ENCODE assay signal across 10 cellular contexts in the genomic region with DNA sequence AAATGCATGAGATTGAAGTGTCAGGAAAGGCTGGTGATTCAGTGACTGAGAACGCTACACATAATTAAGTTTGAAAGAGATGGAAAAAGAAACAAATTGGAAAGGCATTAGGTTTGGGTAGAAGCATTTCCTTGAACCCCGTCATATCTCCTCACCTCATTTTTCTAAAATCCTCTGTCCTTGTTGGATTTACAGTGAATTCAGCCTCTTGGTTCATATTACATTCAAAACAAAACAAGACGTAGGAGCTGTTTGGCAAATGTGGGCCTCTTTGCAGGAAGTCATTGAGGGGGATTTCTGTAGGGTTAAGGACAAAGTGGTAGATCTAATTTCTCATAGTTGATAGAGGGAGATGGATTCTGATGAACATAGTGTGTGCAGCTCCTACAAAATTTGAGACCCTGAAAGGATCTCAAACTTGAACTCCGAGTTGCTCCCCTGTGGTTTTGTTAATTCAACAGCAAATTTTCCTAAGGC. TPM values are rescaled to one million over a fixed set of nuclear protein-coding genes. Genes with fewer than 3 reads are reported as not detected.
DNase-seq lines count a peak whose midpoint lies in the region; ATAC-seq lines count a peak whose summit lies in the region.
"Had no signal": no experiment of that assay in that cellular context is flagged by ENCODE, and none has a peak within 500 bp of the region (broad histone marks: within the 10 kb centered on the region; RNA-seq: fewer than 3 reads in every experiment).

No MANE protein-coding gene starts in this region.

- H3K4me3 Mint-ChIP-seq in activated T-helper 17 cell treated with anti-CD3 and anti-CD28 coated beads, Interleukin-2, amount 50 U/mL, for 72 hours = peak overlapping the region; percentile 83
- H3K4me3 Mint-ChIP-seq in naive B cell = peak overlapping the region; percentile 19 to 78 (median 63)

- H3K9me3 Mint-ChIP-seq in activated T-helper 17 cell treated with anti-CD3 and anti-CD28 coated beads, Interleukin-2, amount 50 U/mL, for 72 hours = peaks cover 11% of the 10 kb centered on the region
- peaks cover 5 to 20% (median 9%) of the 10 kb centered on the region in 7 donors for H3K9me3 Mint-ChIP-seq in naive B cell

- ATAC-seq in GM21529 (IDR thresholded peaks at IDR 0.05; ENCODE audit: unreplicated experiment) (peak; percentile 26), naive B cell (ENCODE audit: low read depth in 2 of 2) (peak in 1 of 2 donors; percentile 29), HG03045 (IDR thresholded peaks at IDR 0.05; ENCODE audit: unreplicated experiment) (no peak)
- peak; percentile 69 for ATAC-seq in activated T-helper 17 cell treated with anti-CD3 and anti-CD28 coated beads, Interleukin-2, amount 50 U/mL, for 72 hours (replicated peaks)

- peaks cover 7% of the 10 kb centered on the region for H3K36me3 Mint-ChIP-seq in activated T-helper 17 cell treated with anti-CD3 and anti-CD28 coated beads, Interleukin-2, amount 50 U/mL, for 72 hours (ENCODE audit: low read depth)
- peaks cover 0 to 18% of the 10 kb centered on the region in 2 donors for H3K36me3 Mint-ChIP-seq in naive B cell

- no peaks in the 10 kb centered on the region for H3K27me3 Mint-ChIP-seq in activated T-helper 17 cell treated with anti-CD3 and anti-CD28 coated beads, Interleukin-2, amount 50 U/mL, for 72 hours
- H3K27me3 Mint-ChIP-seq in naive B cell = no peaks in the 10 kb centered on the region

- peak; percentile 94 for DNase-seq in Caki2 (ENCODE audit: low read depth)
- no peak for DNase-seq in naive B cell
- no peak for DNase-seq in NCI-H526 (lab: John Stamatoyannopoulos, UW)
- DNase-seq in cerebellum (ENCODE audit: low spot score) = no peak
- DNase-seq in HCEC 1CT = no peak
- DNase-seq: activated CD8-positive, alpha-beta memory T cell treated with anti-CD3 and anti-CD28 coated beads, Interleukin-2, amount 50 U/mL, for 48 hours; NCI-H2081 treated with DMSO at 0.1 percent for 48 hours had no signal

- in situ Hi-C loops in Caki2 (cut with HindIII; ENCODE audit: low pct_unique_long_range_greater_than_20kb, low sequenced_read_pairs) = no loop called here

- H3K27ac Mint-ChIP-seq in activated T-helper 17 cell treated with anti-CD3 and anti-CD28 coated beads, Interleukin-2, amount 50 U/mL, for 72 hours = peak overlapping the region; percentile 89
- H3K27ac Mint-ChIP-seq in naive B cell = peak overlapping the region; percentile 22 to 86 (median 52)

- peaks cover 18% of the 10 kb centered on the region for H3K4me1 Mint-ChIP-seq in activated T-helper 17 cell treated with anti-CD3 and anti-CD28 coated beads, Interleukin-2, amount 50 U/mL, for 72 hours
- H3K4me1 Mint-ChIP-seq in naive B cell = peaks cover 27 to 40% (median 34%) of the 10 kb centered on the region in 3 donors

RNA-seq across cellular contexts. Expression of a gene that starts 0.6 kb away (rescaled TPM):
- total RNA-seq in Caki2 (2014; rRNA removed; shearing (Covaris generic); ENCODE audit: low replicate concordance) = 48.6 and 77.6 TPM in 2 replicates
- 10 to 100 TPM; 17.8 to 22.0 TPM for total RNA-seq in activated T-helper 17 cell treated with anti-CD3 and anti-CD28 coated beads, Interleukin-2, amount 50 U/mL, for 72 hours
- polyA plus RNA-seq in naive B cell (ENCODE audit: low read depth in 6 of 6) = 1 to 10 TPM in 5 of 6 donors, under 1 TPM in 1; 0.57 to 4.2 (median 2.5) TPM
- 3.8 TPM for total RNA-seq in cerebellum

RNA-seq across cellular contexts. Expression of a gene that starts 51.9 kb away (rescaled TPM):
- total RNA-seq in Caki2 (2014; rRNA removed; shearing (Covaris generic); ENCODE audit: low replicate concordance) = 19.4 and 24.4 TPM in 2 replicates
- total RNA-seq in activated T-helper 17 cell treated with anti-CD3 and anti-CD28 coated beads, Interleukin-2, amount 50 U/mL, for 72 hours = 10 to 100 TPM; 44.2 to 46.9 TPM
- polyA plus RNA-seq in naive B cell (ENCODE audit: low read depth in 6 of 6) = 1 to 10 TPM in 2 of 6 donors, under 1 TPM in 4; 0.54 to 1.1 (median 0.79) TPM
- total RNA-seq in cerebellum = 33.3 TPM
